Comparison of ENCODE assay signal across 9 cellular contexts in the genomic region with DNA sequence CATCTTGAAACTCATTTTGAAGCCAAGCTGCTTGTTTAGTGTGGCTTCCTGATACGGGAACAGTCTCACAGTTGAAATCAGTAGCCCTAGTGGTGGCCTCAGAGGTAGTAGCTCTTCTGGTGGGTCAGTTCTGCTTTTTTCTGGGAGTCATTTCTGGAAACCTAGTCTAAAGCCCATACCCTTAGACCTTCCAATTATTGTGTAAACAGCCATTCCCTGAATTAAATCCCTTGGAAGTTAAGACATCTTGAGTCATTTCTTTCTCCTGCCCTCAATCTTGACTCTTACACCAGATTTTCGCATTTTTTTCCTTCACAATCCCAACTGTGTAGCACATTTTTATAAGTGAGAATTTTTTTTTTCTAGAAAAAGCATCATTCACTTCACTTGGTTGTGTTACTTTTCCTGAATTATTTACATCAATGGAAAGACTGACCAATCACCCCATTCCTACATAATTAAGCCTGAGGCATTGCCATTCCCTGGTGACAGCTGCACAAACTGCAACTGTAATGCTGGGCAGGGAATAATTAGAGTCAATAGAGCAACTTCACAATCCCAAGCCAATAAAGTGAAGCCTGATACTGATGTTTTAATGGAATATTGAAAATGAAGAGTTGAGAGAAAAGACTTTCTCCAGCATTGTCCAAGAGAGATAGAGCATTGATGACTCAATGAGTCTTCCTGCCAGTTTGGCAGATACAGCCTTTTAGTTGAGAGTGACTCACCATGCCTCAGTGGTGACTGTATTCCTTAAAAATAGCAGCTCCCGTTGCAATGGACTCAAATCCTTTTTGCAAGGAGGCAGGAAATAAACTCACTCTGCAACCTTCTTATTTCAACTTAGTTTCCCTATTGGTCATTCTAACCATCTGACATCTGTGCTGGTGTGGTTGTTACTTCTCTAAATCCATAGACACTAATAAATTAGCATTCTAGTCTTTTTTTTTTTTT. TPM values are rescaled to one million over a fixed set of nuclear protein-coding genes. Genes with fewer than 3 reads are reported as not detected.
DNase-seq lines count a peak whose midpoint lies in the region; ATAC-seq and TF ChIP-seq lines count a peak whose summit lies in the region.
"Had no signal": no experiment of that assay in that cellular context is flagged by ENCODE, and none has a peak within 500 bp of the region (broad histone marks: within the 10 kb centered on the region; RNA-seq: fewer than 3 reads in every experiment).

No MANE protein-coding gene starts in this region.

- no peaks in the 10 kb centered on the region for H3K9me3 ChIP-seq in mammary epithelial cell (replicated peaks; ENCODE audit: insufficient read depth, low read length)
- H3K9me3 ChIP-seq in lung (ENCODE audit: control insufficient read depth in 2 of 2, insufficient read depth in 1 of 2, low read length in 1 of 2): no peaks in the 10 kb centered on the region

- H3K79me2 ChIP-seq in mammary epithelial cell (ENCODE audit: insufficient read depth, low read length): no peaks in the 10 kb centered on the region

- no peaks in the 10 kb centered on the region for H3K9me3 Mint-ChIP-seq in naive thymus-derived CD8-positive, alpha-beta T cell
- H3K9me3 Mint-ChIP-seq: activated T-cell treated with anti-CD3 and anti-CD28 coated beads, Interleukin-2, amount 50 U/mL, for 4 hours had no signal

- peak; percentile 98 for DNase-seq in M059J (ENCODE audit: low read depth)
- DNase-seq in mammary epithelial cell: peak; percentile 96
- DNase-seq in lung (ENCODE audit: low spot score): no peak
- DNase-seq in DMS79 treated with DMSO at 0.1 percent for 48 hours (lab: John Stamatoyannopoulos, UW): no peak
- no peak for DNase-seq in NCI-H128 (lab: John Stamatoyannopoulos, UW; ENCODE audit: unreplicated experiment)
- no peak for DNase-seq in naive thymus-derived CD8-positive, alpha-beta T cell
- DNase-seq: activated T-cell treated with anti-CD3 and anti-CD28 coated beads, Interleukin-2, amount 50 U/mL, for 4 hours had no signal

- no peak overlapping the region for H2AFZ ChIP-seq in mammary epithelial cell (ENCODE audit: low read depth, low read length)

- no TSS peak for BruUV-seq in mammary epithelial cell (replicated peaks; lab: Mats Ljungman, UMichigan)

- no peak overlapping the region for H3K4me3 ChIP-seq in mammary epithelial cell (replicated peaks in 1 of 3; ENCODE audit: insufficient read depth in 1 of 3, low read depth in 2 of 3, low read length in 3 of 3)
- H3K4me3 ChIP-seq in lung: no peak overlapping the region

- H4K20me1 ChIP-seq in mammary epithelial cell (ENCODE audit: insufficient read depth, low read length): no peaks in the 10 kb centered on the region

- no peak overlapping the region for H3K4me3 Mint-ChIP-seq in naive thymus-derived CD8-positive, alpha-beta T cell
- H3K4me3 Mint-ChIP-seq: activated T-cell treated with anti-CD3 and anti-CD28 coated beads, Interleukin-2, amount 50 U/mL, for 4 hours had no signal

- H3K4me2 ChIP-seq in mammary epithelial cell (ENCODE audit: insufficient read depth, low read depth, low read length): peak overlapping the region; percentile 63

- peaks cover 9 to 33% (median 25%) of the 10 kb centered on the region in 3 donors for H3K36me3 Mint-ChIP-seq in naive thymus-derived CD8-positive, alpha-beta T cell

- no peak overlapping the region for H3K27ac Mint-ChIP-seq in naive thymus-derived CD8-positive, alpha-beta T cell

- H3K27ac ChIP-seq in 22Rv1 (peak overlapping the region; percentile 22; the same call in 1 of the 2 replicates), mammary epithelial cell (ENCODE audit: insufficient read depth, low read depth, low read length) (peak overlapping the region; percentile 35), lung (ENCODE audit: low read depth in 1 of 2, low read length in 1 of 2) (peak overlapping the region; percentile 12 to 89)

- ATAC-seq in GM19023 (IDR thresholded peaks at IDR 0.05; ENCODE audit: unreplicated experiment): peak; percentile 79
- peak; percentile 79 for ATAC-seq in lung (ENCODE audit: insufficient read depth, low FRiP score)
- ATAC-seq in naive thymus-derived CD8-positive, alpha-beta T cell: no peak

- peaks cover 9 to 18% (median 16%) of the 10 kb centered on the region in 4 donors for H3K4me1 Mint-ChIP-seq in naive thymus-derived CD8-positive, alpha-beta T cell

- no peak overlapping the region for H3K9ac ChIP-seq in mammary epithelial cell (ENCODE audit: insufficient read depth, low read length)

- H3K4me1 ChIP-seq in mammary epithelial cell (ENCODE audit: insufficient read depth, low read length) (peaks cover 26% of the 10 kb centered on the region), lung (ENCODE audit: control insufficient read depth in 2 of 2, insufficient read depth in 2 of 2, low read length in 2 of 2) (peaks cover 5 to 14% of the 10 kb centered on the region in 2 donors)

- dilution Hi-C loops in mammary epithelial cell (cut with HindIII; ENCODE audit: low sequenced_read_pairs): no loop called here

- TF ChIP-seq CTCF in 22Rv1 (IDR thresholded peaks at IDR 0.05) (no peak), mammary epithelial cell (conservative IDR thresholded peaks at IDR 0.05 in 1 of 2, IDR thresholded peaks at IDR 0.05 in 1 of 2; ENCODE audit: extremely low read depth in 1 of 2, insufficient read depth in 1 of 2, low read depth in 1 of 2, low read length in 2 of 2) (no peak), lung (IDR thresholded peaks at IDR 0.05; ENCODE audit: control extremely low read depth, extremely low read depth) (no peak)

- in situ Hi-C loops in mammary epithelial cell (cut with MboI; ENCODE audit: low sequenced_read_pairs in 2 of 2): no loop called here

- CTCF ChIA-PET in mammary epithelial cell (lab: Charles Lee; ENCODE audit: low non-redundant PET): no interaction called here

- POLR2A ChIA-PET in naive thymus-derived CD8-positive, alpha-beta T cell (lab: Charles Lee): interaction anchor here (0.7 kb wide), 1 partner anchor 29 kb away, joined by 5 read pairs; no protein-coding TSS in a partner anchor

- no peaks in the 10 kb centered on the region for H3K27me3 ChIP-seq in mammary epithelial cell (ENCODE audit: insufficient read depth, low read length)
- no peaks in the 10 kb centered on the region for H3K27me3 ChIP-seq in lung (ENCODE audit: control insufficient read depth, insufficient read depth)

- H3K36me3 ChIP-seq in mammary epithelial cell (ENCODE audit: insufficient read depth, low read length) (no peaks in the 10 kb centered on the region), lung (ENCODE audit: control insufficient read depth in 2 of 2, insufficient read depth in 2 of 2, low read length in 2 of 2) (peaks cover 0 to 1% of the 10 kb centered on the region in 2 donors)

- intact Hi-C loops in mammary epithelial cell (cut with micrococcal nuclease): loop anchor here (1.0 to 2.0 kb wide), 2 partner anchors 13 to 62 kb away; partner anchors contain the start of genes PI4K2B and SEPSECS

- no peaks in the 10 kb centered on the region for H3K27me3 Mint-ChIP-seq in naive thymus-derived CD8-positive, alpha-beta T cell

- 63% methylated on average over 3 of the region's 3 CpGs for WGBS in mammary epithelial cell (ENCODE audit: low coverage, missing lambda C conversion rate)
- WGBS in lung, 2 donors: 47% methylated on average over 3 of the region's 3 CpGs

RNA-seq across cellular contexts. Expression of gene SEPSECS, which starts 13.0 kb away (rescaled TPM):
- 3.6 and 7.0 TPM in 2 replicates for total RNA-seq in M059J (2014; rRNA removed; shearing (Covaris generic))
- total RNA-seq in mammary epithelial cell (1 to 10 TPM; 7.8 to 8.8 TPM), lung (10 to 100 TPM in 1 of 2 donors, 1 to 10 TPM in 1; 8.8 to 23.2 TPM)
- polyA plus RNA-seq in mammary epithelial cell (2.7 TPM), lung (1 to 10 TPM; 2.8 to 5.9 TPM)
- polyA minus RNA-seq in mammary epithelial cell: 8.1 TPM
- 10 to 100 TPM; 16.9 to 17.2 TPM for total RNA-seq in naive thymus-derived CD8-positive, alpha-beta T cell
- polyA plus RNA-seq in naive thymus-derived CD8-positive, alpha-beta T cell: 1 to 10 TPM; 1.7 to 2.3 (median 2.0) TPM

Comparison
In these comparisons a context has a peak if more than half of its experiments do, and no peak if none do; other contexts are left out.
1. ATAC-seq: peak in GM19023 (single experiment) and lung (single experiment); none in naive thymus-derived CD8-positive, alpha-beta T cell (0 of 2).
2. DNase-seq: peak in M059J (single experiment) and mammary epithelial cell (single experiment); none in lung (single experiment), DMS79 treated with DMSO at 0.1 percent for 48 hours (single experiment), NCI-H128 (single experiment) and naive thymus-derived CD8-positive, alpha-beta T cell (0 of 10).
3. Peak in every context shown above with its lines, with median percentiles within 50 percentile points of each other: H3K27ac ChIP-seq.